ENCODE assay signal across 25 cellular contexts in the genomic region with DNA sequence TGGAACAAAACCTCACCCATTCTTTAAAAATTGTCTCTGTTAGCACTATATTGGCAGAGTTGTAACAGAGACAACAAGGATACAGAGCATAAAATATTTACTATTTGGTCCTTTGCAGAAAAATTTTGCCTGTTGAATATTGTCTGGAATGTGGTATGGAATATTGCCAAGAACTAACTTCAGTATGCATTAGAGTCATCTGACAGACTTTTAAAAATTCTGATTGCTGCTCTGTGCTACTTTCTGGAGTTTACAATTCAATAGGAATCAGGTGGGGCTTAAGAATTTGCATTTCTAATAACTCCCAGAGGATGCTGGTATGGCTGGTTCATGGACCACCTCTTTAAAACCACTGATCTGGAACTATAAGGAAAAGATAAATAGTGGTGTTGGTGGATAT. TPM values are rescaled to one million over a fixed set of nuclear protein-coding genes. Genes with fewer than 3 reads are reported as not detected.
"Had no signal": no experiment of that assay in that cellular context is flagged by ENCODE, and none has a peak within 500 bp of the region (broad histone marks: within the 10 kb centered on the region; RNA-seq: fewer than 3 reads in every experiment).

No MANE protein-coding gene starts in this region.

- H3K4me3 ChIP-seq: K562 had no signal

- H3K9ac ChIP-seq: KMS-11 had no signal

- ATAC-seq: K562, SK-N-SH treated with all-trans-retinoic acid at 6 μM for 48 hours had no signal

- H3K27ac ChIP-seq: KMS-11, RWPE1 had no signal

- DNase-seq: Kasumi-1, MV-4-11, NCI-H1048, NCI-H1105 treated with DMSO at 0.1 percent for 48 hours, NCI-H1417 treated with DMSO at 0.1 percent for 48 hours, NCI-H146, NCI-H1694 treated with DMSO at 0.1 percent for 48 hours, NCI-H1930, NCI-H2081, NCI-H2107, NCI-H226, NCI-H446, NCI-H510A, NCI-H524 treated with DMSO at 0.1 percent for 48 hours, NCI-H69, NCI-H774, SHP77 had no signal

RNA-seq across cellular contexts. Expression of gene NYAP2, which starts 32.8 kb away (rescaled TPM):
- total RNA-seq: HT1080, MCF 10A, SK-MEL-5 had no signal
- polyA plus RNA-seq: IgD-negative memory B cell had no signal
